Comparison of ENCODE assay signal across 16 cellular contexts in genomic region chr7:36058020-36058592, GRCh38.
DNase-seq lines count a peak whose midpoint lies in the region; ATAC-seq and TF ChIP-seq lines count a peak whose summit lies in the region.
"Had no signal": no experiment of that assay in that cellular context is flagged by ENCODE, and none has a peak within 500 bp of the region (broad histone marks: within the 10 kb centered on the region; RNA-seq: fewer than 3 reads in every experiment).

No MANE protein-coding gene starts in this region.

- H3K36me3 ChIP-seq in GM06990 (ENCODE audit: control insufficient read depth, insufficient read depth, low read length) = no peaks in the 10 kb centered on the region
- H3K36me3 ChIP-seq: right atrium auricular region, thoracic aorta had no signal

- H3K9me3 Mint-ChIP-seq in HFFc6 = no peaks in the 10 kb centered on the region

- H3K36me3 Mint-ChIP-seq in HFFc6 (ENCODE audit: low read depth) = no peaks in the 10 kb centered on the region
- H3K36me3 Mint-ChIP-seq: activated CD8-positive, alpha-beta memory T cell treated with anti-CD3 and anti-CD28 coated beads, Interleukin-2, amount 10 ng/mL, durations not matched to agents 7 days and 5 days; immature natural killer cell had no signal

- H3K27me3 Mint-ChIP-seq in HFFc6 (ENCODE audit: insufficient read depth) = peaks cover 12% of the 10 kb centered on the region

- H3K27ac Mint-ChIP-seq in HFFc6 = no peak overlapping the region
- H3K27ac Mint-ChIP-seq: activated CD8-positive, alpha-beta memory T cell treated with anti-CD3 and anti-CD28 coated beads, Interleukin-2, amount 10 ng/mL, durations not matched to agents 7 days and 5 days; immature natural killer cell had no signal

- ATAC-seq in GM19043 (IDR thresholded peaks at IDR 0.05; ENCODE audit: low read depth, unreplicated experiment) (peak; percentile 56), HG02610 (IDR thresholded peaks at IDR 0.05; ENCODE audit: unreplicated experiment) (peak; percentile 85), HG03442 (IDR thresholded peaks at IDR 0.05; ENCODE audit: unreplicated experiment) (peak; percentile 76)
- ATAC-seq: activated CD8-positive, alpha-beta memory T cell treated with anti-CD3 and anti-CD28 coated beads, Interleukin-2, amount 10 ng/mL, durations not matched to agents 7 days and 5 days had no signal

- no peaks in the 10 kb centered on the region for H3K27me3 ChIP-seq in GM06990 (replicated peaks; ENCODE audit: control insufficient read depth, insufficient read depth, low read length)
- H3K27me3 ChIP-seq: right atrium auricular region had no signal

- DNase-seq in GM06990 (ENCODE audit: extremely low read depth, insufficient read length) (peak; percentile 38), HFFc6 (no peak), T-helper 9 cell (no peak), DMS79 (lab: John Stamatoyannopoulos, UW) (no peak), NCI-H526 treated with DMSO at 0.1 percent for 48 hours (lab: John Stamatoyannopoulos, UW) (no peak)
- DNase-seq: ACHN; activated CD8-positive, alpha-beta memory T cell treated with anti-CD3 and anti-CD28 coated beads, Interleukin-2, amount 10 ng/mL, durations not matched to agents 7 days and 5 days; DMS153; immature natural killer cell; NCI-H226 had no signal

- no peak overlapping the region for H3K4me3 Mint-ChIP-seq in HFFc6
- H3K4me3 Mint-ChIP-seq: activated CD8-positive, alpha-beta memory T cell treated with anti-CD3 and anti-CD28 coated beads, Interleukin-2, amount 10 ng/mL, durations not matched to agents 7 days and 5 days; immature natural killer cell had no signal

- H3K4me1 Mint-ChIP-seq in HFFc6 (ENCODE audit: low read depth) = peaks cover 9% of the 10 kb centered on the region
- H3K4me1 Mint-ChIP-seq: immature natural killer cell had no signal

- no peak for TF ChIP-seq CTCF in GM06990 (IDR thresholded peaks at IDR 0.05; ENCODE audit: insufficient read depth, low read length, poor library complexity, severe bottlenecking)
- TF ChIP-seq CTCF in HFFc6 (IDR thresholded peaks at IDR 0.05) = no peak

- H3K4me3 ChIP-seq in GM06990 (replicated peaks; ENCODE audit: low read depth, low read length) = no peak overlapping the region
- H3K4me3 ChIP-seq: coronary artery, right atrium auricular region, thoracic aorta had no signal
